31 cellular contexts compared by ENCODE assay signal in genomic region chr4:163091685-163092034, GRCh38.
"Had no signal": no experiment of that assay in that cellular context is flagged by ENCODE, and none has a peak within 500 bp of the region (broad histone marks: within the 10 kb centered on the region; RNA-seq: fewer than 3 reads in every experiment).

No MANE protein-coding gene starts in this region.

- H3K27me3 ChIP-seq: ascending aorta, breast epithelium, cardiac muscle cell, dorsolateral prefrontal cortex, esophagus muscularis mucosa, foreskin keratinocyte, gastrocnemius medialis, heart left ventricle had no signal

- H3K27ac ChIP-seq: ascending aorta, breast epithelium, cardiac muscle cell, coronary artery, dorsolateral prefrontal cortex, esophagus muscularis mucosa, foreskin keratinocyte, gastrocnemius medialis, heart left ventricle had no signal

- DNase-seq: activated CD4-positive, alpha-beta memory T cell treated with anti-CD3 and anti-CD28 coated beads, Interleukin-2, amount 10 ng/mL, durations not matched to agents 7 days and 5 days; activated CD4-positive, alpha-beta T cell treated with anti-CD3 and anti-CD28 coated beads for 1 hour; activated CD4-positive, alpha-beta T cell treated with anti-CD3 and anti-CD28 coated beads for 4 hours; activated CD4-positive, alpha-beta T cell treated with anti-CD3 and anti-CD28 coated beads, Interleukin-2, amount 10 ng/mL, durations not matched to agents 7 days and 5 days; activated CD4-positive, alpha-beta T cell treated with anti-CD3 and anti-CD28 coated beads, Interleukin-2, amount 50 U/mL, for 4 hours; activated CD8-positive, alpha-beta memory T cell treated with anti-CD3 and anti-CD28 coated beads, Interleukin-2, amount 50 U/mL, for 48 hours; activated gamma-delta T cell; activated naive CD4-positive, alpha-beta T cell; activated naive CD4-positive, alpha-beta T cell treated with anti-CD3 and anti-CD28 coated beads, Interleukin-2, amount 10 ng/mL, durations not matched to agents 7 days and 5 days; activated naive CD8-positive, alpha-beta T cell treated with anti-CD3 and anti-CD28 coated beads, Interleukin-2, amount 10 ng/mL, durations not matched to agents 7 days and 5 days; activated T-cell treated with anti-CD3 and anti-CD28 coated beads for 4 hours; activated T-cell treated with anti-CD3 and anti-CD28 coated beads, Interleukin-2, amount 50 U/mL, for 24 hours; activated T-cell treated with anti-CD3 and anti-CD28 coated beads, Interleukin-2, amount 50 U/mL, for 72 hours; dorsolateral prefrontal cortex; effector memory CD4-positive, alpha-beta T cell; endodermal cell; erythroblast; foreskin keratinocyte; gastrocnemius medialis; glutamatergic neuron; heart left ventricle; T-helper 2 cell had no signal

- H3K36me3 Mint-ChIP-seq: activated naive CD4-positive, alpha-beta T cell treated with anti-CD3 and anti-CD28 coated beads, Interleukin-2, amount 10 ng/mL, durations not matched to agents 7 days and 5 days; activated naive CD4-positive, alpha-beta T cell treated with anti-CD3 and anti-CD28 coated beads, Interleukin-2, amount 50 U/mL, for 72 hours; activated naive CD8-positive, alpha-beta T cell treated with anti-CD3 and anti-CD28 coated beads, Interleukin-2, amount 10 ng/mL, durations not matched to agents 7 days and 5 days; brain had no signal

- H3K9me3 Mint-ChIP-seq: activated CD4-positive, alpha-beta memory T cell treated with anti-CD3 and anti-CD28 coated beads, Interleukin-2, amount 10 ng/mL, durations not matched to agents 7 days and 5 days; activated CD4-positive, alpha-beta T cell treated with anti-CD3 and anti-CD28 coated beads, Interleukin-2, amount 10 ng/mL, durations not matched to agents 7 days and 5 days; activated naive CD4-positive, alpha-beta T cell treated with anti-CD3 and anti-CD28 coated beads, Interleukin-2, amount 10 ng/mL, durations not matched to agents 7 days and 5 days; activated naive CD4-positive, alpha-beta T cell treated with anti-CD3 and anti-CD28 coated beads, Interleukin-2, amount 50 U/mL, for 72 hours; activated naive CD8-positive, alpha-beta T cell treated with anti-CD3 and anti-CD28 coated beads, Interleukin-2, amount 10 ng/mL, durations not matched to agents 7 days and 5 days; activated T-cell treated with anti-CD3 and anti-CD28 coated beads, Interleukin-2, amount 50 U/mL, for 24 hours; brain; central memory CD8-positive, alpha-beta T cell; dendritic cell treated with granulocyte-macrophage colony-stimulating factor and Interleukin-4, amounts not matched to agents 40 ng/mL and 50 ng/mL, for 4 days had no signal

- H3K4me1 ChIP-seq: ascending aorta, breast epithelium, esophagus muscularis mucosa, foreskin keratinocyte, gastrocnemius medialis, heart left ventricle had no signal

- H3K27me3 Mint-ChIP-seq: activated CD4-positive, alpha-beta memory T cell treated with anti-CD3 and anti-CD28 coated beads, Interleukin-2, amount 10 ng/mL, durations not matched to agents 7 days and 5 days; activated naive CD4-positive, alpha-beta T cell treated with anti-CD3 and anti-CD28 coated beads, Interleukin-2, amount 10 ng/mL, durations not matched to agents 7 days and 5 days; activated naive CD8-positive, alpha-beta T cell treated with anti-CD3 and anti-CD28 coated beads, Interleukin-2, amount 10 ng/mL, durations not matched to agents 7 days and 5 days; activated T-cell treated with anti-CD3 and anti-CD28 coated beads, Interleukin-2, amount 50 U/mL, for 24 hours; brain; dendritic cell treated with granulocyte-macrophage colony-stimulating factor and Interleukin-4, amounts not matched to agents 40 ng/mL and 50 ng/mL, for 4 days had no signal

- H3K4me3 ChIP-seq: ascending aorta, breast epithelium, cardiac muscle cell, coronary artery, dorsolateral prefrontal cortex, esophagus muscularis mucosa, gastrocnemius medialis, heart left ventricle had no signal

- ATAC-seq: activated naive CD4-positive, alpha-beta T cell treated with anti-CD3 and anti-CD28 coated beads, Interleukin-2, amount 50 U/mL, for 72 hours; activated T-cell treated with anti-CD3 and anti-CD28 coated beads, Interleukin-2, amount 50 U/mL, for 72 hours; foreskin keratinocyte; gastrocnemius medialis; heart left ventricle had no signal

- H3K27ac Mint-ChIP-seq: activated CD4-positive, alpha-beta memory T cell treated with anti-CD3 and anti-CD28 coated beads, Interleukin-2, amount 10 ng/mL, durations not matched to agents 7 days and 5 days; activated CD4-positive, alpha-beta T cell treated with anti-CD3 and anti-CD28 coated beads, Interleukin-2, amount 10 ng/mL, durations not matched to agents 7 days and 5 days; activated naive CD4-positive, alpha-beta T cell treated with anti-CD3 and anti-CD28 coated beads, Interleukin-2, amount 10 ng/mL, durations not matched to agents 7 days and 5 days; activated naive CD4-positive, alpha-beta T cell treated with anti-CD3 and anti-CD28 coated beads, Interleukin-2, amount 50 U/mL, for 72 hours; activated naive CD8-positive, alpha-beta T cell treated with anti-CD3 and anti-CD28 coated beads, Interleukin-2, amount 10 ng/mL, durations not matched to agents 7 days and 5 days; activated T-cell treated with anti-CD3 and anti-CD28 coated beads, Interleukin-2, amount 50 U/mL, for 24 hours; activated T-cell treated with anti-CD3 and anti-CD28 coated beads, Interleukin-2, amount 50 U/mL, for 72 hours; brain; dendritic cell treated with granulocyte-macrophage colony-stimulating factor and Interleukin-4, amounts not matched to agents 40 ng/mL and 50 ng/mL, for 4 days; endodermal cell had no signal

- H3K9me3 ChIP-seq: ascending aorta, breast epithelium, esophagus muscularis mucosa, gastrocnemius medialis had no signal

- H3K36me3 ChIP-seq: ascending aorta, breast epithelium, cardiac muscle cell, esophagus muscularis mucosa, gastrocnemius medialis, heart left ventricle had no signal

- H3K4me1 Mint-ChIP-seq: activated CD4-positive, alpha-beta memory T cell treated with anti-CD3 and anti-CD28 coated beads, Interleukin-2, amount 10 ng/mL, durations not matched to agents 7 days and 5 days; activated CD4-positive, alpha-beta T cell treated with anti-CD3 and anti-CD28 coated beads, Interleukin-2, amount 10 ng/mL, durations not matched to agents 7 days and 5 days; activated naive CD4-positive, alpha-beta T cell treated with anti-CD3 and anti-CD28 coated beads, Interleukin-2, amount 10 ng/mL, durations not matched to agents 7 days and 5 days; activated naive CD8-positive, alpha-beta T cell treated with anti-CD3 and anti-CD28 coated beads, Interleukin-2, amount 10 ng/mL, durations not matched to agents 7 days and 5 days; brain; central memory CD8-positive, alpha-beta T cell; endodermal cell had no signal

- H3K4me3 Mint-ChIP-seq: activated CD4-positive, alpha-beta memory T cell treated with anti-CD3 and anti-CD28 coated beads, Interleukin-2, amount 10 ng/mL, durations not matched to agents 7 days and 5 days; activated CD4-positive, alpha-beta T cell treated with anti-CD3 and anti-CD28 coated beads, Interleukin-2, amount 10 ng/mL, durations not matched to agents 7 days and 5 days; activated naive CD4-positive, alpha-beta T cell treated with anti-CD3 and anti-CD28 coated beads, Interleukin-2, amount 10 ng/mL, durations not matched to agents 7 days and 5 days; activated naive CD8-positive, alpha-beta T cell treated with anti-CD3 and anti-CD28 coated beads, Interleukin-2, amount 10 ng/mL, durations not matched to agents 7 days and 5 days; activated T-cell treated with anti-CD3 and anti-CD28 coated beads, Interleukin-2, amount 50 U/mL, for 24 hours; activated T-cell treated with anti-CD3 and anti-CD28 coated beads, Interleukin-2, amount 50 U/mL, for 72 hours; brain; central memory CD8-positive, alpha-beta T cell; dendritic cell treated with granulocyte-macrophage colony-stimulating factor and Interleukin-4, amounts not matched to agents 40 ng/mL and 50 ng/mL, for 4 days; endodermal cell had no signal
